In genomic region chr12:69470189-69471094, GRCh38 we compare ENCODE assay signal across 1 cellular context.
TF ChIP-seq lines count a peak whose summit lies in the region.

A gene with protein sequence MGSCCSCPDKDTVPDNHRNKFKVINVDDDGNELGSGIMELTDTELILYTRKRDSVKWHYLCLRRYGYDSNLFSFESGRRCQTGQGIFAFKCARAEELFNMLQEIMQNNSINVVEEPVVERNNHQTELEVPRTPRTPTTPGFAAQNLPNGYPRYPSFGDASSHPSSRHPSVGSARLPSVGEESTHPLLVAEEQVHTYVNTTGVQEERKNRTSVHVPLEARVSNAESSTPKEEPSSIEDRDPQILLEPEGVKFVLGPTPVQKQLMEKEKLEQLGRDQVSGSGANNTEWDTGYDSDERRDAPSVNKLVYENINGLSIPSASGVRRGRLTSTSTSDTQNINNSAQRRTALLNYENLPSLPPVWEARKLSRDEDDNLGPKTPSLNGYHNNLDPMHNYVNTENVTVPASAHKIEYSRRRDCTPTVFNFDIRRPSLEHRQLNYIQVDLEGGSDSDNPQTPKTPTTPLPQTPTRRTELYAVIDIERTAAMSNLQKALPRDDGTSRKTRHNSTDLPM (plus strand): TSS chr12:69470388. CDS start chr12:69569031, 98,643 bp downstream.

TF ChIP-seq in HepG2, 621 proteins besides CTCF, POLR2A, EP300 and RAD21 (continued from another document and continues in another):
- TF ChIP-seq, protein P1, sequence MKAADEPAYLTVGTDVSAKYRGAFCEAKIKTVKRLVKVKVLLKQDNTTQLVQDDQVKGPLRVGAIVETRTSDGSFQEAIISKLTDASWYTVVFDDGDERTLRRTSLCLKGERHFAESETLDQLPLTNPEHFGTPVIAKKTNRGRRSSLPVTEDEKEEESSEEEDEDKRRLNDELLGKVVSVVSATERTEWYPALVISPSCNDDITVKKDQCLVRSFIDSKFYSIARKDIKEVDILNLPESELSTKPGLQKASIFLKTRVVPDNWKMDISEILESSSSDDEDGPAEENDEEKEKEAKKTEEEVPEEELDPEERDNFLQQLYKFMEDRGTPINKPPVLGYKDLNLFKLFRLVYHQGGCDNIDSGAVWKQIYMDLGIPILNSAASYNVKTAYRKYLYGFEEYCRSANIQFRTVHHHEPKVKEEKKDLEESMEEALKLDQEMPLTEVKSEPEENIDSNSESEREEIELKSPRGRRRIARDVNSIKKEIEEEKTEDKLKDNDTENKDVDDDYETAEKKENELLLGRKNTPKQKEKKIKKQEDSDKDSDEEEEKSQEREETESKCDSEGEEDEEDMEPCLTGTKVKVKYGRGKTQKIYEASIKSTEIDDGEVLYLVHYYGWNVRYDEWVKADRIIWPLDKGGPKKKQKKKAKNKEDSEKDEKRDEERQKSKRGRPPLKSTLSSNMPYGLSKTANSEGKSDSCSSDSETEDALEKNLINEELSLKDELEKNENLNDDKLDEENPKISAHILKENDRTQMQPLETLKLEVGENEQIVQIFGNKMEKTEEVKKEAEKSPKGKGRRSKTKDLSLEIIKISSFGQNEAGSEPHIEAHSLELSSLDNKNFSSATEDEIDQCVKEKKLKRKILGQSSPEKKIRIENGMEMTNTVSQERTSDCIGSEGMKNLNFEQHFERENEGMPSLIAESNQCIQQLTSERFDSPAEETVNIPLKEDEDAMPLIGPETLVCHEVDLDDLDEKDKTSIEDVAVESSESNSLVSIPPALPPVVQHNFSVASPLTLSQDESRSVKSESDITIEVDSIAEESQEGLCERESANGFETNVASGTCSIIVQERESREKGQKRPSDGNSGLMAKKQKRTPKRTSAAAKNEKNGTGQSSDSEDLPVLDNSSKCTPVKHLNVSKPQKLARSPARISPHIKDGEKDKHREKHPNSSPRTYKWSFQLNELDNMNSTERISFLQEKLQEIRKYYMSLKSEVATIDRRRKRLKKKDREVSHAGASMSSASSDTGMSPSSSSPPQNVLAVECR (CRISPR knock-in tag; IDR thresholded peaks at IDR 0.05; ENCODE audit: borderline replicate concordance): peak; percentile 84; the same call in 1 of the 2 replicates
- TF ChIP-seq ZNF235 (CRISPR knock-in tag; IDR thresholded peaks at IDR 0.05; ENCODE audit: borderline replicate concordance) (no peak), MTERF4 (CRISPR knock-in tag; IDR thresholded peaks at IDR 0.05) (no peak), HOXA7 (CRISPR knock-in tag; IDR thresholded peaks at IDR 0.05) (no peak), ZNF280B (CRISPR knock-in tag; IDR thresholded peaks at IDR 0.05; ENCODE audit: borderline replicate concordance) (peak; percentile 82), ADNP (CRISPR knock-in tag; IDR thresholded peaks at IDR 0.05) (no peak), NFKBIZ (CRISPR knock-in tag; IDR thresholded peaks at IDR 0.05) (no peak), MAZ (IDR thresholded peaks at IDR 0.05; ENCODE audit: borderline replicate concordance, low read depth, low read length) (peak; percentile 75), MAZ (CRISPR knock-in tag; IDR thresholded peaks at IDR 0.05; ENCODE audit: low read depth) (peak; percentile 74; the same call in 1 of the 2 replicates), ZNF547 (CRISPR knock-in tag; IDR thresholded peaks at IDR 0.05) (0 out of 2 replicates have a peak, but pooled peaks have one; percentile 59), SRY (CRISPR knock-in tag; IDR thresholded peaks at IDR 0.05) (peak; percentile 88), ZNF441 (CRISPR knock-in tag; IDR thresholded peaks at IDR 0.05; ENCODE audit: borderline replicate concordance) (peak; percentile 34; the same call in 1 of the 2 replicates), ZFAT (CRISPR knock-in tag; conservative IDR thresholded peaks at IDR 0.05) (no peak), ZNF460 (CRISPR knock-in tag; IDR thresholded peaks at IDR 0.05; ENCODE audit: borderline replicate concordance) (no peak), RFXANK (CRISPR knock-in tag; IDR thresholded peaks at IDR 0.05) (no peak), MBNL3 (CRISPR knock-in tag; conservative IDR thresholded peaks at IDR 0.05) (no peak), ZNF296 (CRISPR knock-in tag; conservative IDR thresholded peaks at IDR 0.05) (no peak), LCORL (IDR thresholded peaks at IDR 0.05) (no peak), LCORL (CRISPR knock-in tag; IDR thresholded peaks at IDR 0.05) (peak; percentile 41; the same call in 1 of the 2 replicates), ATF1 (CRISPR knock-in tag; IDR thresholded peaks at IDR 0.05) (no peak), MED8 (CRISPR knock-in tag; IDR thresholded peaks at IDR 0.05; ENCODE audit: insufficient replicate concordance) (no peak), KLF12 (CRISPR knock-in tag; IDR thresholded peaks at IDR 0.05; ENCODE audit: borderline replicate concordance) (no peak), KLF6 (CRISPR knock-in tag; IDR thresholded peaks at IDR 0.05) (0 out of 2 replicates have a peak, but pooled peaks have one; percentile 41), SATB2 (CRISPR knock-in tag; IDR thresholded peaks at IDR 0.05) (no peak), ZNF7 (CRISPR knock-in tag; IDR thresholded peaks at IDR 0.05) (no peak), MYPOP (CRISPR knock-in tag; IDR thresholded peaks at IDR 0.05) (0 out of 2 replicates have a peak, but pooled peaks have one; percentile 43), CCAR2 (optimal IDR thresholded peaks at IDR 0.05; ENCODE audit: low read depth, low read length) (no peak), PHB2 (IDR thresholded peaks at IDR 0.05; ENCODE audit: partially characterized antibody) (no peak), SNRNP70 (IDR thresholded peaks at IDR 0.05; ENCODE audit: low read depth, low read length) (no peak), HNRNPK (IDR thresholded peaks at IDR 0.05; ENCODE audit: low read depth, low read length, poor library complexity, severe bottlenecking) (peak; percentile 37), ZBTB33 (CRISPR knock-in tag; IDR thresholded peaks at IDR 0.05) (0 out of 2 replicates have a peak, but pooled peaks have one; percentile 39), ZNF207 (IDR thresholded peaks at IDR 0.05; ENCODE audit: borderline replicate concordance) (no peak)
- TF ChIP-seq, protein P2, sequence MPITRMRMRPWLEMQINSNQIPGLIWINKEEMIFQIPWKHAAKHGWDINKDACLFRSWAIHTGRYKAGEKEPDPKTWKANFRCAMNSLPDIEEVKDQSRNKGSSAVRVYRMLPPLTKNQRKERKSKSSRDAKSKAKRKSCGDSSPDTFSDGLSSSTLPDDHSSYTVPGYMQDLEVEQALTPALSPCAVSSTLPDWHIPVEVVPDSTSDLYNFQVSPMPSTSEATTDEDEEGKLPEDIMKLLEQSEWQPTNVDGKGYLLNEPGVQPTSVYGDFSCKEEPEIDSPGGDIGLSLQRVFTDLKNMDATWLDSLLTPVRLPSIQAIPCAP (CRISPR knock-in tag; IDR thresholded peaks at IDR 0.05; ENCODE audit: low read depth): no peak
- TF ChIP-seq, protein P3, sequence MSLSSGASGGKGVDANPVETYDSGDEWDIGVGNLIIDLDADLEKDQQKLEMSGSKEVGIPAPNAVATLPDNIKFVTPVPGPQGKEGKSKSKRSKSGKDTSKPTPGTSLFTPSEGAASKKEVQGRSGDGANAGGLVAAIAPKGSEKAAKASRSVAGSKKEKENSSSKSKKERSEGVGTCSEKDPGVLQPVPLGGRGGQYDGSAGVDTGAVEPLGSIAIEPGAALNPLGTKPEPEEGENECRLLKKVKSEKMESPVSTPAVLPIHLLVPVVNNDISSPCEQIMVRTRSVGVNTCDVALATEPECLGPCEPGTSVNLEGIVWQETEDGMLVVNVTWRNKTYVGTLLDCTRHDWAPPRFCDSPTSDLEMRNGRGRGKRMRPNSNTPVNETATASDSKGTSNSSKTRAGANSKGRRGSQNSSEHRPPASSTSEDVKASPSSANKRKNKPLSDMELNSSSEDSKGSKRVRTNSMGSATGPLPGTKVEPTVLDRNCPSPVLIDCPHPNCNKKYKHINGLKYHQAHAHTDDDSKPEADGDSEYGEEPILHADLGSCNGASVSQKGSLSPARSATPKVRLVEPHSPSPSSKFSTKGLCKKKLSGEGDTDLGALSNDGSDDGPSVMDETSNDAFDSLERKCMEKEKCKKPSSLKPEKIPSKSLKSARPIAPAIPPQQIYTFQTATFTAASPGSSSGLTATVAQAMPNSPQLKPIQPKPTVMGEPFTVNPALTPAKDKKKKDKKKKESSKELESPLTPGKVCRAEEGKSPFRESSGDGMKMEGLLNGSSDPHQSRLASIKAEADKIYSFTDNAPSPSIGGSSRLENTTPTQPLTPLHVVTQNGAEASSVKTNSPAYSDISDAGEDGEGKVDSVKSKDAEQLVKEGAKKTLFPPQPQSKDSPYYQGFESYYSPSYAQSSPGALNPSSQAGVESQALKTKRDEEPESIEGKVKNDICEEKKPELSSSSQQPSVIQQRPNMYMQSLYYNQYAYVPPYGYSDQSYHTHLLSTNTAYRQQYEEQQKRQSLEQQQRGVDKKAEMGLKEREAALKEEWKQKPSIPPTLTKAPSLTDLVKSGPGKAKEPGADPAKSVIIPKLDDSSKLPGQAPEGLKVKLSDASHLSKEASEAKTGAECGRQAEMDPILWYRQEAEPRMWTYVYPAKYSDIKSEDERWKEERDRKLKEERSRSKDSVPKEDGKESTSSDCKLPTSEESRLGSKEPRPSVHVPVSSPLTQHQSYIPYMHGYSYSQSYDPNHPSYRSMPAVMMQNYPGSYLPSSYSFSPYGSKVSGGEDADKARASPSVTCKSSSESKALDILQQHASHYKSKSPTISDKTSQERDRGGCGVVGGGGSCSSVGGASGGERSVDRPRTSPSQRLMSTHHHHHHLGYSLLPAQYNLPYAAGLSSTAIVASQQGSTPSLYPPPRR (CRISPR knock-in tag; IDR thresholded peaks at IDR 0.05; ENCODE audit: borderline replicate concordance): no peak
